18 cellular contexts compared by ENCODE assay signal in the genomic region with DNA sequence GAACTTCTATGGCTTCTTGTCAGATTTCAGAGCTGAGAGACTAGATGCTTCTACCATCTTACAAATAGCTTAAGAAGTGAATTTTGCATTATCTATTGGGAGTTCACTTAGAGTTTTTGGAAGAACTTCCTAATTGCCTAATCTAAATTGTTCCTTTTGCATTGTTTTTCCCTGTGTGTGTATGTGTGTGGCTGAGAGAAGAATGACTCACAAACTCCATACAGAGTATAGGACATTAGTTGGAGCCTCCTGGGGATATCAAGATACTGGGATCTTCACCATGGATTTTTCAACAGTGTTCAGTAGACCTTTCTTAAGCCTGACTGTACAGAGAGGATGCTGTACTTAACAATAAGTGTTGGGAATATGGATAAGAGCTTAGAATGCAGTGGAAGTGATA.
"Had no signal": no experiment of that assay in that cellular context is flagged by ENCODE, and none has a peak within 500 bp of the region (broad histone marks: within the 10 kb centered on the region; RNA-seq: fewer than 3 reads in every experiment).

No MANE protein-coding gene starts in this region.

- H3K27ac ChIP-seq: spleen, upper lobe of right lung, VCaP had no signal

- H3K27me3 Mint-ChIP-seq: activated naive CD4-positive, alpha-beta T cell treated with anti-CD3 and anti-CD28 coated beads, Interleukin-2, amount 10 ng/mL, durations not matched to agents 7 days and 5 days; stimulated activated naive B cell treated with anti-CD40 and anti-IgM and Interleukin-4, amounts not matched to agents 10 μg/mL and 1 μg/mL and 100 μg/mL, for 72 hours had no signal

- H3K4me1 Mint-ChIP-seq: mesothelial cell of epicardium had no signal

- H3K4me3 Mint-ChIP-seq: activated naive CD4-positive, alpha-beta T cell treated with anti-CD3 and anti-CD28 coated beads, Interleukin-2, amount 10 ng/mL, durations not matched to agents 7 days and 5 days; mesothelial cell of epicardium; nephron; stimulated activated naive B cell treated with anti-CD40 and anti-IgM and Interleukin-4, amounts not matched to agents 10 μg/mL and 1 μg/mL and 100 μg/mL, for 72 hours; T-helper 1 cell treated with Interleukin-12 subunit alpha and Interleukin-12 subunit beta and Interleukin-4 antibody, amounts not matched to agents 30 μg/mL and 1 μg/mL, for 36 hours had no signal

- H3K27me3 ChIP-seq: spleen, upper lobe of right lung had no signal

- H3K9me3 ChIP-seq: spleen, upper lobe of right lung had no signal

- H3K9me3 Mint-ChIP-seq: activated naive CD4-positive, alpha-beta T cell treated with anti-CD3 and anti-CD28 coated beads, Interleukin-2, amount 10 ng/mL, durations not matched to agents 7 days and 5 days; mesothelial cell of epicardium; nephron; stimulated activated naive B cell treated with anti-CD40 and anti-IgM and Interleukin-4, amounts not matched to agents 10 μg/mL and 1 μg/mL and 100 μg/mL, for 72 hours; T-helper 1 cell treated with Interleukin-12 subunit alpha and Interleukin-12 subunit beta and Interleukin-4 antibody, amounts not matched to agents 30 μg/mL and 1 μg/mL, for 36 hours had no signal

- H3K4me3 ChIP-seq: lung, spleen, upper lobe of right lung had no signal

- ATAC-seq: sciatic nerve; stimulated activated naive B cell treated with anti-CD40 and anti-IgM and Interleukin-4, amounts not matched to agents 10 μg/mL and 1 μg/mL and 100 μg/mL, for 72 hours; upper lobe of right lung had no signal

- DNase-seq: activated CD4-positive, alpha-beta T cell treated with anti-CD3 and anti-CD28 coated beads, Interleukin-2, amount 50 U/mL, for 1 hour; activated CD4-positive, CD25-positive, alpha-beta regulatory T cell treated with anti-CD3 and anti-CD28 coated beads, Interleukin-2, amount 50 U/mL, for 72 hours; activated CD8-positive, alpha-beta memory T cell treated with anti-CD3 and anti-CD28 coated beads, Interleukin-2, amount 50 U/mL, for 48 hours; activated effector memory CD4-positive, alpha-beta T cell treated with Interleukin-2 at 50 U/mL for 16 hours; activated naive CD4-positive, alpha-beta T cell treated with anti-CD3 and anti-CD28 coated beads, Interleukin-2, amount 10 ng/mL, durations not matched to agents 7 days and 5 days; activated T-cell treated with anti-CD3 and anti-CD28 coated beads, Interleukin-2, amount 50 U/mL, for 48 hours; caudate nucleus; head of caudate nucleus; nucleus accumbens; spleen; stimulated activated naive B cell treated with anti-CD40 and anti-IgM and Interleukin-4, amounts not matched to agents 10 μg/mL and 1 μg/mL and 100 μg/mL, for 72 hours; upper lobe of right lung had no signal

- H3K27ac Mint-ChIP-seq: activated naive CD4-positive, alpha-beta T cell treated with anti-CD3 and anti-CD28 coated beads, Interleukin-2, amount 10 ng/mL, durations not matched to agents 7 days and 5 days; mesothelial cell of epicardium; nephron; T-helper 1 cell treated with Interleukin-12 subunit alpha and Interleukin-12 subunit beta and Interleukin-4 antibody, amounts not matched to agents 30 μg/mL and 1 μg/mL, for 36 hours had no signal

- H3K36me3 ChIP-seq: spleen, upper lobe of right lung had no signal
